Comparison of ENCODE assay signal across 28 cellular contexts in the genomic region with DNA sequence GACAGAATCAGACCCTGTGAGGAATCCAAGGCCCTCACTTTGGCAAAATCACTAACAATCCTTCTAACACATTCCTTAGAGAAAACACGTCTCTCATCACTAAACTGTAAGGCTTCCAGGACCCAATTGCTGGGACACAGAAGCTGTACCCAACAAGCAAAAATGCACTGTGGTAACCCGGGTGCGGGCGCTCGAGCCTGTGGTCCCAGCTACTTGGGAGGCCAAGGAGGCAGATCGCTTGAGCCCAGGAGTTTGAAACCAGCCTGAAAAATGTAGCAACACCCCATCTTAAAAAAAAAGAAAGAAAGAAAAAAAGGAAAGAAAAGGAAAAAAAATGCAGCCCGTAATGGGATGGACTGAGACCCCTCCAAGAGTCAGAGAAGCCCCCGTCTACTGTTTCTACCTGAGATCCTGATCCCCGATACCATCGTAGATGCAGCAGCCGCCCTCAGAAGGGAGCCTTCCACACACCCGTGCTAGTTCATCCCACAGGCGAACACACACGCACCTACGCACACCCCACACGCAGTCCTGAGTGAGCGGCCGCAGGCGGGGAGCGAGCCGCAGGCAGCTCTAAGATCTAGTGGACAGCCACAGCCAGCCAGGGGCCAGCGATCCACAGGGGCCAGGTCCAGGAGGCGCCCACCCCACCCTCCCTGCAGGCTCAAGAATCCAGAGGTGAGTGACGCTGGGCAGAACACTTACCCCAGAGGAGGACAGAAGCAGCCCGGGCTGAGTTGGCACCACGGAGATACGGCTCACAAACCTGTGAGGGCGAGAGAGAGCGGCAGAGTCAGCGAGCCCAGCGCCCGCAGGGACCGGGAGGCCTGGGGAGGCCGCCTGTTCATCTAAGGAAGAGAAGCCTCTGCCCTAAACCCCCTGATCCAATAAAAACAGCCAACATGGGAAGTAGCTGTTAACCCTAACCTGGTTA.
"Had no signal": no experiment of that assay in that cellular context is flagged by ENCODE, and none has a peak within 500 bp of the region (broad histone marks: within the 10 kb centered on the region; RNA-seq: fewer than 3 reads in every experiment).

No MANE protein-coding gene starts in this region.

- H3K9me3 Mint-ChIP-seq: activated B cell treated with CpG ODN at 0.5 μM for 24 hours; activated CD8-positive, alpha-beta T cell treated with anti-CD3 and anti-CD28 coated beads for 36 hours; activated naive CD4-positive, alpha-beta T cell treated with anti-CD3 and anti-CD28 coated beads for 36 hours; activated naive CD8-positive, alpha-beta T cell treated with anti-CD3 and anti-CD28 coated beads for 36 hours; activated T-helper 1 cell treated with anti-CD3 and anti-CD28 coated beads, Interleukin-12 subunit alpha, Interleukin-12 subunit beta, Interleukin-2, Interleukin-4 antibody, amounts not matched to agents 30 ng/mL and 10 ng/mL and 1 ng/mL, durations not matched to agents 14 hours and 24 hours and 36 hours; natural killer cell had no signal

- H3K4me3 ChIP-seq: adrenal gland, body of pancreas, coronary artery, heart right ventricle, left lung, lung, spleen, testis, transverse colon had no signal

- ATAC-seq: activated CD8-positive, alpha-beta memory T cell treated with anti-CD3 and anti-CD28 coated beads, Interleukin-2, amount 10 ng/mL, durations not matched to agents 7 days and 5 days; activated CD8-positive, alpha-beta T cell treated with anti-CD3 and anti-CD28 coated beads for 36 hours; body of pancreas; esophagus mucosa; heart right ventricle; left lung; natural killer cell; right cardiac atrium; T-helper 17 cell had no signal

- H3K9me3 ChIP-seq: adrenal gland, body of pancreas, heart right ventricle, left lung, spleen, testis, transverse colon had no signal

- FAIRE-seq: urothelium cell line had no signal

- H3K27ac Mint-ChIP-seq: activated B cell treated with CpG ODN at 0.5 μM for 24 hours; activated CD8-positive, alpha-beta memory T cell treated with anti-CD3 and anti-CD28 coated beads, Interleukin-2, amount 10 ng/mL, durations not matched to agents 7 days and 5 days; activated CD8-positive, alpha-beta T cell treated with anti-CD3 and anti-CD28 coated beads for 36 hours; activated naive CD4-positive, alpha-beta T cell treated with anti-CD3 and anti-CD28 coated beads for 36 hours; activated naive CD8-positive, alpha-beta T cell treated with anti-CD3 and anti-CD28 coated beads for 36 hours; activated T-helper 1 cell treated with anti-CD3 and anti-CD28 coated beads, Interleukin-12 subunit alpha, Interleukin-12 subunit beta, Interleukin-2, Interleukin-4 antibody, amounts not matched to agents 30 ng/mL and 10 ng/mL and 1 ng/mL, durations not matched to agents 14 hours and 24 hours and 36 hours; natural killer cell had no signal

- H3K4me3 Mint-ChIP-seq: activated B cell treated with CpG ODN at 0.5 μM for 24 hours; activated CD8-positive, alpha-beta memory T cell treated with anti-CD3 and anti-CD28 coated beads, Interleukin-2, amount 10 ng/mL, durations not matched to agents 7 days and 5 days; activated CD8-positive, alpha-beta T cell treated with anti-CD3 and anti-CD28 coated beads for 36 hours; activated naive CD4-positive, alpha-beta T cell treated with anti-CD3 and anti-CD28 coated beads for 36 hours; activated naive CD8-positive, alpha-beta T cell treated with anti-CD3 and anti-CD28 coated beads for 36 hours; activated T-helper 1 cell treated with anti-CD3 and anti-CD28 coated beads, Interleukin-12 subunit alpha, Interleukin-12 subunit beta, Interleukin-2, Interleukin-4 antibody, amounts not matched to agents 30 ng/mL and 10 ng/mL and 1 ng/mL, durations not matched to agents 14 hours and 24 hours and 36 hours; natural killer cell; T-helper 17 cell had no signal

- H3K27me3 ChIP-seq: adrenal gland, body of pancreas, heart right ventricle, left lung, spleen, testis, transverse colon had no signal

- H3K4me1 Mint-ChIP-seq: activated B cell treated with CpG ODN at 0.5 μM for 24 hours; activated CD8-positive, alpha-beta memory T cell treated with anti-CD3 and anti-CD28 coated beads, Interleukin-2, amount 10 ng/mL, durations not matched to agents 7 days and 5 days had no signal

- H3K27ac ChIP-seq: adrenal gland, body of pancreas, coronary artery, heart right ventricle, left lung, spleen, testis, transverse colon had no signal

- H3K36me3 Mint-ChIP-seq: natural killer cell had no signal

- H3K4me1 ChIP-seq: adrenal gland, body of pancreas, left lung, transverse colon had no signal

- DNase-seq: activated B cell treated with CpG ODN at 0.5 μM for 24 hours; activated CD4-positive, alpha-beta T cell treated with anti-CD3 and anti-CD28 coated beads, Interleukin-2, amount 50 U/mL, for 1 hour; activated CD8-positive, alpha-beta memory T cell treated with anti-CD3 and anti-CD28 coated beads, Interleukin-2, amount 10 ng/mL, durations not matched to agents 7 days and 5 days; activated CD8-positive, alpha-beta T cell treated with anti-CD3 and anti-CD28 coated beads for 36 hours; activated effector memory CD4-positive, alpha-beta T cell treated with anti-CD3 and anti-CD28 coated beads, Interleukin-2, amount 50 U/mL, for 16 hours; activated naive CD4-positive, alpha-beta T cell treated with anti-CD3 and anti-CD28 coated beads for 36 hours; activated naive CD8-positive, alpha-beta T cell treated with anti-CD3 and anti-CD28 coated beads for 36 hours; activated T-cell treated with anti-CD3 and anti-CD28 coated beads for 4 hours; aorta; body of pancreas; cerebellar nuclear complex; foreskin fibroblast; heart right ventricle; mesendoderm; natural killer cell; spleen; stimulated activated naive CD4-positive, alpha-beta T cell; T-helper 17 cell; testis; transverse colon had no signal

- H3K27me3 Mint-ChIP-seq: activated B cell treated with CpG ODN at 0.5 μM for 24 hours; activated CD8-positive, alpha-beta memory T cell treated with anti-CD3 and anti-CD28 coated beads, Interleukin-2, amount 10 ng/mL, durations not matched to agents 7 days and 5 days; activated CD8-positive, alpha-beta T cell treated with anti-CD3 and anti-CD28 coated beads for 36 hours; activated naive CD8-positive, alpha-beta T cell treated with anti-CD3 and anti-CD28 coated beads for 36 hours; T-helper 17 cell had no signal
